In the genomic region with DNA sequence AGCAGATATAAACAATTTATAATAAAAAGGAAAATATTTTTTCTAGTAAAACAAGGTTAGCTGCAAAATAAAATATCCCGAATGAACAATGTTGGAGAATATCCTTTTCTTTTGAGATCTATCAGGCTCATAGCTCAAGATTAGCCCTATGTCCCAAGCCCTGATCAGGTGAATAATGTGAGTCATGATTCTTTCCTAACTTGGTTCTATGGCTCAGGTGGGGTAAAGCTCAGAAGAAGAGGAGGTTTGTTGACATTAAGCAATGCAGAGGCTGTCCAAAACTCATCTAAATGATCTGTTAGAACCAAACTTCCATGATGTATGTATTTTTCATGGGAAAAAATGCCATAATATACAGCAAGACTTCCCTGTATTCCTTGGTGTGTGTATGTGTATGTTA, we compare ENCODE assay signal across 16 cellular contexts.
A peak's percentile ranks its signal among the peaks of the same experiment; 100 is the strongest.
DNase-seq lines count a peak whose midpoint lies in the region; ATAC-seq and TF ChIP-seq lines count a peak whose summit lies in the region.
"Had no signal": no experiment of that assay in that cellular context is flagged by ENCODE, and none has a peak within 500 bp of the region (broad histone marks: within the 10 kb centered on the region; RNA-seq: fewer than 3 reads in every experiment).

No MANE protein-coding gene starts in this region.

- CTCF ChIA-PET in RWPE1 (lab: Yijun Ruan, JAX), result no interaction called here
- CTCF ChIA-PET in mammary epithelial cell (lab: Charles Lee; ENCODE audit: low non-redundant PET), result no interaction called here

- dilution Hi-C loops in mammary epithelial cell (cut with HindIII; ENCODE audit: low sequenced_read_pairs), result no loop called here

- H3K9me3 ChIP-seq in mammary epithelial cell (replicated peaks; ENCODE audit: insufficient read depth, low read length) (no peaks in the 10 kb centered on the region), hepatocyte (ENCODE audit: low read depth) (no peaks in the 10 kb centered on the region)
- H3K9me3 ChIP-seq: A549, BE2C, HAP-1 had no signal

- H3K4me1 ChIP-seq in mammary epithelial cell (ENCODE audit: insufficient read depth, low read length), result peaks cover 21% of the 10 kb centered on the region
- peaks cover 21% of the 10 kb centered on the region for H3K4me1 ChIP-seq in hepatocyte (ENCODE audit: insufficient read depth)
- H3K4me1 ChIP-seq: BE2C, HAP-1 had no signal

- POLR2A ChIA-PET in RWPE1 (lab: Yijun Ruan, JAX; ENCODE audit: low non-redundant PET), result no interaction called here

- peak; percentile 25 for DNase-seq in RWPE1 (ENCODE audit: low spot score)
- DNase-seq in mammary epithelial cell, result peak; percentile 32
- no peak for DNase-seq in hepatocyte (ENCODE audit: low spot score)
- DNase-seq in renal cortical epithelial cell (ENCODE audit: low read depth), result peak; percentile 40
- DNase-seq in NCI-H446 treated with DMSO at 0.1 percent for 48 hours (lab: John Stamatoyannopoulos, UW), result no peak
- DNase-seq in OCI-M1 (lab: John Stamatoyannopoulos, UW), result no peak
- DNase-seq: BE2C; CD4-positive, alpha-beta memory T cell; DMS153; DMS79 treated with DMSO at 0.1 percent for 48 hours; EL; GDM1 had no signal

- WGBS in mammary epithelial cell (ENCODE audit: low coverage, missing lambda C conversion rate), result 96% methylated on average over 1 of the region's 1 CpG
- 100% methylated on average over 1 of the region's 1 CpG for WGBS in hepatocyte (ENCODE audit: low lambda C conversion rate, missing lambda C conversion rate)

- no peaks in the 10 kb centered on the region for H3K79me2 ChIP-seq in mammary epithelial cell (ENCODE audit: insufficient read depth, low read length)
- peaks cover 7% of the 10 kb centered on the region for H3K79me2 ChIP-seq in hepatocyte

- TF ChIP-seq CTCF in RWPE1 (conservative IDR thresholded peaks at IDR 0.05; ENCODE audit: low read depth) (no peak), mammary epithelial cell (conservative IDR thresholded peaks at IDR 0.05 in 1 of 2, IDR thresholded peaks at IDR 0.05 in 1 of 2; ENCODE audit: extremely low read depth in 1 of 2, insufficient read depth in 1 of 2, low read depth in 1 of 2, low read length in 2 of 2) (no peak), hepatocyte (IDR thresholded peaks at IDR 0.05; ENCODE audit: poor library complexity) (no peak)

- no peak overlapping the region for H3K4me2 ChIP-seq in mammary epithelial cell (ENCODE audit: insufficient read depth, low read depth, low read length)
- no peak overlapping the region for H3K4me2 ChIP-seq in hepatocyte
- H3K4me2 ChIP-seq: A549 had no signal

- in situ Hi-C loops in mammary epithelial cell (cut with MboI; ENCODE audit: low sequenced_read_pairs in 2 of 2), result no loop called here

- H2AFZ ChIP-seq in mammary epithelial cell (ENCODE audit: low read depth, low read length) (no peak overlapping the region), hepatocyte (no peak overlapping the region)

- H3K36me3 ChIP-seq in mammary epithelial cell (ENCODE audit: insufficient read depth, low read length) (no peaks in the 10 kb centered on the region), hepatocyte (replicated peaks; ENCODE audit: insufficient read depth, low read depth) (no peaks in the 10 kb centered on the region)
- H3K36me3 ChIP-seq: BE2C, HAP-1 had no signal

- H3K27ac ChIP-seq in RWPE1, result no peak overlapping the region
- H3K27ac ChIP-seq in mammary epithelial cell (ENCODE audit: insufficient read depth, low read depth, low read length), result no peak overlapping the region
- H3K27ac ChIP-seq in hepatocyte, result peak overlapping the region; percentile 53
- H3K27ac ChIP-seq: A549, C4-2B had no signal

- no TSS peak for BruUV-seq in mammary epithelial cell (replicated peaks; lab: Mats Ljungman, UMichigan)

- no peaks in the 10 kb centered on the region for H3K9me2 ChIP-seq in hepatocyte (replicated peaks; ENCODE audit: insufficient read depth)

- intact Hi-C loops in mammary epithelial cell (cut with micrococcal nuclease), result no loop called here

- H3K4me3 ChIP-seq in mammary epithelial cell (replicated peaks in 1 of 3; ENCODE audit: insufficient read depth in 1 of 3, low read depth in 2 of 3, low read length in 3 of 3), result no peak overlapping the region
- H3K4me3 ChIP-seq in hepatocyte, result no peak overlapping the region
- H3K4me3 ChIP-seq: A549, HAP-1 had no signal

- no peak for ATAC-seq in GM18511 (IDR thresholded peaks at IDR 0.05; ENCODE audit: unreplicated experiment)
- ATAC-seq: A549 had no signal

- no peaks in the 10 kb centered on the region for H3K27me3 ChIP-seq in mammary epithelial cell (ENCODE audit: insufficient read depth, low read length)
- no peaks in the 10 kb centered on the region for H3K27me3 ChIP-seq in hepatocyte
- H3K27me3 ChIP-seq: BE2C had no signal

- no peaks in the 10 kb centered on the region for H4K20me1 ChIP-seq in mammary epithelial cell (ENCODE audit: insufficient read depth, low read length)
- H4K20me1 ChIP-seq in hepatocyte (ENCODE audit: insufficient read depth, poor library complexity, severe bottlenecking), result no peaks in the 10 kb centered on the region

- H3K9ac ChIP-seq in mammary epithelial cell (ENCODE audit: insufficient read depth, low read length), result no peak overlapping the region

Comparison
In these comparisons a context has a peak if more than half of its experiments do, and no peak if none do; other contexts are left out.
1. DNase-seq: peak in RWPE1 (single experiment), mammary epithelial cell (single experiment) and renal cortical epithelial cell (single experiment); none in hepatocyte (single experiment), NCI-H446 treated with DMSO at 0.1 percent for 48 hours (single experiment) and OCI-M1 (single experiment).